1 cellular context compared by ENCODE assay signal in genomic region chr17:30210901-30211300, GRCh38.
A peak's percentile ranks its signal among the peaks of the same experiment; 100 is the strongest.
TF ChIP-seq lines count a peak whose summit lies in the region.

No MANE protein-coding gene starts in this region.

TF ChIP-seq in GM12878, 131 proteins besides CTCF, POLR2A, EP300 and RAD21 (continued from another document):
- TF ChIP-seq ZBTB33 (IDR thresholded peaks at IDR 0.05), result peak; percentile 66; the same call in 1 of the 2 replicates
